21 cellular contexts compared by ENCODE assay signal in genomic region chr7:101546308-101546936, GRCh38.
DNase-seq lines count a peak whose midpoint lies in the region; ATAC-seq and TF ChIP-seq lines count a peak whose summit lies in the region.
"Had no signal": no experiment of that assay in that cellular context is flagged by ENCODE, and none has a peak within 500 bp of the region (broad histone marks: within the 10 kb centered on the region; RNA-seq: fewer than 3 reads in every experiment).

No MANE protein-coding gene starts in this region.

- H3K4me1 ChIP-seq in RWPE2 (ENCODE audit: insufficient read depth, poor library complexity, severe bottlenecking) (no peaks in the 10 kb centered on the region), lower lobe of right lung (no peaks in the 10 kb centered on the region), tibial artery (peaks cover 0 to 3% (median 0%) of the 10 kb centered on the region in 4 donors)

- no peak for ATAC-seq in activated CD8-positive, alpha-beta memory T cell treated with anti-CD3 and anti-CD28 coated beads, Interleukin-2, amount 10 ng/mL, durations not matched to agents 7 days and 5 days
- no peak for ATAC-seq in RWPE2 (ENCODE audit: low read depth)
- ATAC-seq in lower lobe of right lung: no peak
- ATAC-seq in GM18868 (IDR thresholded peaks at IDR 0.05; ENCODE audit: unreplicated experiment): no peak
- ATAC-seq in left colon: no peak

- H3K9me3 ChIP-seq in RWPE2 (ENCODE audit: severe bottlenecking) (no peaks in the 10 kb centered on the region), lower lobe of right lung (no peaks in the 10 kb centered on the region), tibial artery (no peaks in the 10 kb centered on the region)

- TF ChIP-seq CTCF in RWPE2 (IDR thresholded peaks at IDR 0.05; ENCODE audit: poor library complexity, severe bottlenecking): no peak
- TF ChIP-seq CTCF in lower lobe of right lung (IDR thresholded peaks at IDR 0.05): no peak
- no peak for TF ChIP-seq CTCF in tibial artery (IDR thresholded peaks at IDR 0.05)

- H3K4me3 ChIP-seq in RWPE2 (ENCODE audit: severe bottlenecking) (no peak overlapping the region), lower lobe of right lung (no peak overlapping the region), tibial artery (no peak overlapping the region)

- H3K36me3 Mint-ChIP-seq in activated CD8-positive, alpha-beta memory T cell treated with anti-CD3 and anti-CD28 coated beads, Interleukin-2, amount 10 ng/mL, durations not matched to agents 7 days and 5 days: no peaks in the 10 kb centered on the region
- H3K36me3 Mint-ChIP-seq: CD4-positive, CD25-positive, alpha-beta regulatory T cell had no signal

- no peak overlapping the region for H3K4me3 Mint-ChIP-seq in activated CD8-positive, alpha-beta memory T cell treated with anti-CD3 and anti-CD28 coated beads, Interleukin-2, amount 10 ng/mL, durations not matched to agents 7 days and 5 days
- H3K4me3 Mint-ChIP-seq: B cell; CD4-positive, CD25-positive, alpha-beta regulatory T cell had no signal

- no peaks in the 10 kb centered on the region for H3K27me3 ChIP-seq in RWPE2 (ENCODE audit: insufficient read depth, poor library complexity, severe bottlenecking)
- no peaks in the 10 kb centered on the region for H3K27me3 ChIP-seq in lower lobe of right lung (ENCODE audit: low read depth)
- H3K27me3 ChIP-seq in tibial artery: peaks cover 0 to 31% of the 10 kb centered on the region in 2 donors

- no peaks in the 10 kb centered on the region for H3K36me3 ChIP-seq in RWPE2 (ENCODE audit: low read depth)
- no peaks in the 10 kb centered on the region for H3K36me3 ChIP-seq in lower lobe of right lung
- no peaks in the 10 kb centered on the region for H3K36me3 ChIP-seq in tibial artery

- CTCF ChIA-PET in activated CD8-positive, alpha-beta memory T cell treated with anti-CD3 and anti-CD28 coated beads, Interleukin-2, amount 10 ng/mL, durations not matched to agents 7 days and 5 days (lab: Charles Lee): interaction anchor here (0.6 kb wide), 1 partner anchor 134 kb away, joined by 3 read pairs; no protein-coding TSS in a partner anchor

- no peaks in the 10 kb centered on the region for H3K4me1 Mint-ChIP-seq in activated CD8-positive, alpha-beta memory T cell treated with anti-CD3 and anti-CD28 coated beads, Interleukin-2, amount 10 ng/mL, durations not matched to agents 7 days and 5 days
- H3K4me1 Mint-ChIP-seq: B cell had no signal

- H3K27me3 Mint-ChIP-seq in activated CD8-positive, alpha-beta memory T cell treated with anti-CD3 and anti-CD28 coated beads, Interleukin-2, amount 10 ng/mL, durations not matched to agents 7 days and 5 days: no peaks in the 10 kb centered on the region
- H3K27me3 Mint-ChIP-seq: CD4-positive, CD25-positive, alpha-beta regulatory T cell had no signal

- H3K27ac Mint-ChIP-seq in activated CD8-positive, alpha-beta memory T cell treated with anti-CD3 and anti-CD28 coated beads, Interleukin-2, amount 10 ng/mL, durations not matched to agents 7 days and 5 days: no peak overlapping the region
- H3K27ac Mint-ChIP-seq: B cell; CD4-positive, CD25-positive, alpha-beta regulatory T cell had no signal

- no peaks in the 10 kb centered on the region for H3K9me3 Mint-ChIP-seq in activated CD8-positive, alpha-beta memory T cell treated with anti-CD3 and anti-CD28 coated beads, Interleukin-2, amount 10 ng/mL, durations not matched to agents 7 days and 5 days (ENCODE audit: low read depth)

- peak; percentile 1 for DNase-seq in activated CD8-positive, alpha-beta memory T cell treated with anti-CD3 and anti-CD28 coated beads, Interleukin-2, amount 50 U/mL, for 4 hours
- no peak for DNase-seq in activated CD8-positive, alpha-beta memory T cell treated with anti-CD3 and anti-CD28 coated beads, Interleukin-2, amount 10 ng/mL, durations not matched to agents 7 days and 5 days
- DNase-seq in RWPE2 (ENCODE audit: low spot score) (peak; percentile 33), lower lobe of right lung (peak; percentile 13), tibial artery (peak; percentile 9 to 34), NCI-H1417 (lab: John Stamatoyannopoulos, UW) (no peak), left colon (no peak)
- DNase-seq: 8988T; CD4-positive, CD25-positive, alpha-beta regulatory T cell; COR-L47; DMS 273 treated with DMSO at 0.1 percent for 48 hours; HCEC 1CT; MM.1S; NCI-H1105; NCI-H1694; NCI-H510A; NCI-H82; OCI-M1; SHP77 had no signal

- intact Hi-C loops in lower lobe of right lung (cut with DNase I) (loop anchor here (10.0 kb wide), 1 partner anchor 728 kb away; no protein-coding TSS in a partner anchor), tibial artery (cut with DNase I; ENCODE audit: low total_unique reads) (no loop called here), left colon (cut with DNase I, micrococcal nuclease) (loop anchor here in 1 of 2 donors (10.0 kb wide), 1 partner anchor 728 kb away; no protein-coding TSS in a partner anchor)

- H3K27ac ChIP-seq in RWPE2 (ENCODE audit: poor library complexity, severe bottlenecking) (no peak overlapping the region), lower lobe of right lung (no peak overlapping the region), tibial artery (no peak overlapping the region)

Comparison
In these comparisons a context has a peak if more than half of its experiments do, and no peak if none do; other contexts are left out.
1. DNase-seq: peak in activated CD8-positive, alpha-beta memory T cell treated with anti-CD3 and anti-CD28 coated beads, Interleukin-2, amount 50 U/mL, for 4 hours (single experiment), RWPE2 (single experiment), lower lobe of right lung (single experiment) and tibial artery (2 of 2); none in activated CD8-positive, alpha-beta memory T cell treated with anti-CD3 and anti-CD28 coated beads, Interleukin-2, amount 10 ng/mL, durations not matched to agents 7 days and 5 days (single experiment), NCI-H1417 (0 of 3) and left colon (0 of 2).